Comparison of ENCODE assay signal across 17 cellular contexts in genomic region chr15:78306176-78306774, GRCh38. TPM values are rescaled to one million over a fixed set of nuclear protein-coding genes. Genes with fewer than 3 reads are reported as not detected.
DNase-seq lines count a peak whose midpoint lies in the region; ATAC-seq and TF ChIP-seq lines count a peak whose summit lies in the region.
"Had no signal": no experiment of that assay in that cellular context is flagged by ENCODE, and none has a peak within 500 bp of the region (broad histone marks: within the 10 kb centered on the region; RNA-seq: fewer than 3 reads in every experiment).

No MANE protein-coding gene starts in this region.

- H3K9me2 ChIP-seq in PC-3 (replicated peaks; ENCODE audit: low read length), result no peaks in the 10 kb centered on the region

- CTCF ChIA-PET in Calu3 (lab: Charles Lee) (interaction anchor here (1.3 to 4.2 kb wide), 4 partner anchors 38 to 116 kb away, joined by 4 to 30 read pairs (median 11); no protein-coding TSS in a partner anchor), PC-3 (lab: Charles Lee) (no interaction called here)

- H3K27ac ChIP-seq in PC-3 (ENCODE audit: low read length), result no peak overlapping the region
- H3K27ac ChIP-seq: Peyer's patch had no signal

- H4K20me1 ChIP-seq in PC-3 (ENCODE audit: low read length), result no peaks in the 10 kb centered on the region

- no peaks in the 10 kb centered on the region for H3K9me3 ChIP-seq in PC-3 (ENCODE audit: low read length)
- H3K9me3 ChIP-seq: Peyer's patch had no signal

- peaks cover 18% of the 10 kb centered on the region for H3K4me1 ChIP-seq in PC-3 (ENCODE audit: insufficient read depth, low read length)

- DNase-seq in Calu3 (peak; percentile 28), PC-3 (peak; percentile 33), choroid plexus epithelial cell (ENCODE audit: low read depth) (peak; percentile 90), myocyte (ENCODE audit: low read depth) (peak; percentile 43), HK-2 (ENCODE audit: unreplicated experiment) (no peak), retina (no peak)
- DNase-seq: activated CD4-positive, alpha-beta memory T cell treated with anti-CD3 and anti-CD28 coated beads, Interleukin-2, amount 10 ng/mL, durations not matched to agents 7 days and 5 days; activated naive CD4-positive, alpha-beta T cell treated with Interleukin-2 at 50 U/mL for 16 hours; C1 segment of cervical spinal cord; NCI-H2171 treated with DMSO at 0.1 percent for 48 hours; Peyer's patch; posterior cingulate gyrus; stimulated activated CD4-positive, alpha-beta T cell treated with anti-CD3 and anti-CD28 coated beads, Interleukin-4, amount 100 ng/mL, for 1 hour; stimulated activated naive CD4-positive, alpha-beta T cell treated with Interleukin-2 at 50 U/mL for 16 hours had no signal

- peak overlapping the region; percentile 71 for H3K27ac Mint-ChIP-seq in Calu3 (ENCODE audit: unreplicated experiment)
- H3K27ac Mint-ChIP-seq: activated CD4-positive, alpha-beta memory T cell treated with anti-CD3 and anti-CD28 coated beads, Interleukin-2, amount 10 ng/mL, durations not matched to agents 7 days and 5 days had no signal

- no peak overlapping the region for H3K4me3 Mint-ChIP-seq in Calu3 (ENCODE audit: low read depth, unreplicated experiment)
- H3K4me3 Mint-ChIP-seq: activated CD4-positive, alpha-beta memory T cell treated with anti-CD3 and anti-CD28 coated beads, Interleukin-2, amount 10 ng/mL, durations not matched to agents 7 days and 5 days had no signal

- POLR2A ChIA-PET in PC-3 (lab: Charles Lee; ENCODE audit: unreplicated experiment), result no interaction called here

- H3K79me2 ChIP-seq in PC-3 (ENCODE audit: low read length), result no peaks in the 10 kb centered on the region

- no peaks in the 10 kb centered on the region for H3K36me3 ChIP-seq in PC-3 (ENCODE audit: low read depth, low read length)
- H3K36me3 ChIP-seq: Peyer's patch had no signal

- peaks cover 49% of the 10 kb centered on the region for H3K4me1 Mint-ChIP-seq in Calu3 (ENCODE audit: low read depth, unreplicated experiment)

- H3K4me3 ChIP-seq in PC-3 (ENCODE audit: low read length) (no peak overlapping the region), choroid plexus epithelial cell (ENCODE audit: low read depth, low read length) (no peak overlapping the region)
- H3K4me3 ChIP-seq: Peyer's patch had no signal

- no peaks in the 10 kb centered on the region for H3K36me3 Mint-ChIP-seq in Calu3 (ENCODE audit: insufficient read depth, unreplicated experiment)

- peak; percentile 35; the same call in 1 of the 2 replicates for ATAC-seq in PC-3
- ATAC-seq in HG02973 (IDR thresholded peaks at IDR 0.05; ENCODE audit: unreplicated experiment), result no peak
- ATAC-seq in HG03565 (IDR thresholded peaks at IDR 0.05; ENCODE audit: unreplicated experiment), result no peak

- TF ChIP-seq CTCF in Calu3 (IDR thresholded peaks at IDR 0.05; ENCODE audit: unreplicated experiment) (no peak), PC-3 (conservative IDR thresholded peaks at IDR 0.05; ENCODE audit: low read depth, low read length) (no peak), choroid plexus epithelial cell (conservative IDR thresholded peaks at IDR 0.05; ENCODE audit: low read depth, low read length) (no peak)

- no peaks in the 10 kb centered on the region for H3K27me3 ChIP-seq in PC-3 (ENCODE audit: low read length)

- BruUV-seq in Calu3 (replicated peaks; lab: Mats Ljungman, UMichigan), result no TSS peak
- no TSS peak for BruUV-seq in PC-3 (replicated peaks; lab: Mats Ljungman, UMichigan)

- no peaks in the 10 kb centered on the region for H3F3A ChIP-seq in PC-3 (ENCODE audit: low read length, unreplicated experiment)

- H3K4me2 ChIP-seq in PC-3 (ENCODE audit: low read length), result no peak overlapping the region; the same call in 1 of the 2 replicates

- H2AFZ ChIP-seq in PC-3 (ENCODE audit: low read length), result no peak overlapping the region

- no peaks in the 10 kb centered on the region for H3K27me3 Mint-ChIP-seq in Calu3 (ENCODE audit: unreplicated experiment)

- H3K9ac ChIP-seq in PC-3 (ENCODE audit: low read length), result no peak overlapping the region

- no peaks in the 10 kb centered on the region for H3K9me3 Mint-ChIP-seq in Calu3 (ENCODE audit: low read depth, unreplicated experiment)
- H3K9me3 Mint-ChIP-seq: activated CD4-positive, alpha-beta memory T cell treated with anti-CD3 and anti-CD28 coated beads, Interleukin-2, amount 10 ng/mL, durations not matched to agents 7 days and 5 days had no signal

- intact Hi-C loops in Calu3 (cut with micrococcal nuclease; ENCODE audit: unreplicated experiment) (no loop called here), PC-3 (cut with micrococcal nuclease) (no loop called here)

RNA-seq across cellular contexts. Expression of gene SKIC8, which starts 6.9 kb away (rescaled TPM):
- total RNA-seq in Calu3 (2022) (67.8 and 72.8 TPM in 2 replicates), PC-3 (2014; rRNA removed) (54.7 and 56.1 TPM in 2 replicates), myocyte (49.5 and 56.8 TPM in 2 replicates)
- polyA plus RNA-seq in myocyte (2012), result 70.5 TPM

RNA-seq across cellular contexts. Expression of gene CRABP1, which starts 33.9 kb away (rescaled TPM):
- 0.51 TPM in 1 of 2 replicates, not detected in the other for total RNA-seq in Calu3 (2022)
- not detected in 2 replicates for total RNA-seq in PC-3 (2014; rRNA removed)
- total RNA-seq in myocyte, result not detected in 2 replicates
- not detected for polyA plus RNA-seq in myocyte (2012)
- total RNA-seq: activated CD4-positive, alpha-beta memory T cell treated with anti-CD3 and anti-CD28 coated beads, Interleukin-2, amount 10 ng/mL, durations not matched to agents 7 days and 5 days; dermis microvascular lymphatic vessel endothelial cell had no signal

RNA-seq across cellular contexts. Expression of gene DNAJA4, which starts 41.9 kb away (rescaled TPM):
- total RNA-seq in Calu3 (2022) (52.1 and 53.6 TPM in 2 replicates), PC-3 (2014; rRNA removed) (1.3 and 5.4 TPM in 2 replicates), myocyte (9.8 and 11.6 TPM in 2 replicates)
- 7.7 TPM for polyA plus RNA-seq in myocyte (2012)

Comparison
In these comparisons a context has a peak if more than half of its experiments do, and no peak if none do; other contexts are left out.
1. DNase-seq: peak in Calu3 (single experiment), PC-3 (single experiment), choroid plexus epithelial cell (single experiment) and myocyte (single experiment); none in HK-2 (single experiment) and retina (single experiment).